In genomic region chr12:38316391-38317129, GRCh38 we compare ENCODE assay signal across 8 cellular contexts. TPM values are rescaled to one million over a fixed set of nuclear protein-coding genes. Genes with fewer than 3 reads are reported as not detected.
DNase-seq lines count a peak whose midpoint lies in the region; ATAC-seq and TF ChIP-seq lines count a peak whose summit lies in the region.

A gene with protein sequence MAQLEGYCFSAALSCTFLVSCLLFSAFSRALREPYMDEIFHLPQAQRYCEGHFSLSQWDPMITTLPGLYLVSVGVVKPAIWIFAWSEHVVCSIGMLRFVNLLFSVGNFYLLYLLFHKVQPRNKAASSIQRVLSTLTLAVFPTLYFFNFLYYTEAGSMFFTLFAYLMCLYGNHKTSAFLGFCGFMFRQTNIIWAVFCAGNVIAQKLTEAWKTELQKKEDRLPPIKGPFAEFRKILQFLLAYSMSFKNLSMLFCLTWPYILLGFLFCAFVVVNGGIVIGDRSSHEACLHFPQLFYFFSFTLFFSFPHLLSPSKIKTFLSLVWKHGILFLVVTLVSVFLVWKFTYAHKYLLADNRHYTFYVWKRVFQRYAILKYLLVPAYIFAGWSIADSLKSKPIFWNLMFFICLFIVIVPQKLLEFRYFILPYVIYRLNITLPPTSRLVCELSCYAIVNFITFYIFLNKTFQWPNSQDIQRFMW (plus strand): TSS chr12:38316774. CDS start chr12:38316894, 120 bp downstream.

- peak within 1 kb of the TSS; percentile 97 for H4K12ac ChIP-seq in trophoblast cell (ENCODE audit: low read depth, low read length)

- H3K9me2 ChIP-seq in SU-DHL-6 (replicated peaks; ENCODE audit: insufficient read depth, low read length) = no peaks in the 10 kb centered on the region

- TF ChIP-seq POLR2A in GM10847 (IDR thresholded peaks at IDR 0.05; ENCODE audit: extremely low read depth, insufficient read length) = peak; percentile 39

- H2AFZ ChIP-seq in SU-DHL-6 (ENCODE audit: low read depth, low read length, severe bottlenecking) (peak within 1 kb of the TSS; percentile 100), trophoblast cell (ENCODE audit: insufficient read depth, low read length, poor library complexity) (peak within 1 kb of the TSS; percentile 98)

- no peak within 1 kb of the TSS for H2AK5ac ChIP-seq in trophoblast cell (ENCODE audit: low read length)

- H3K79me2 ChIP-seq in SU-DHL-6 (ENCODE audit: insufficient read depth, low read length) (peaks cover 9% of the 10 kb centered on the region), trophoblast cell (ENCODE audit: control insufficient read depth, insufficient read depth, low read length, poor library complexity) (peaks cover 2% of the 10 kb centered on the region)

- H3K9me3 ChIP-seq in SU-DHL-6 (ENCODE audit: insufficient read depth, low read length) = no peaks in the 10 kb centered on the region
- no peaks in the 10 kb centered on the region for H3K9me3 ChIP-seq in trophoblast cell (ENCODE audit: insufficient read depth, low read depth, low read length)

- peak within 1 kb of the TSS; percentile 92 for H3K4me2 ChIP-seq in SU-DHL-6 (ENCODE audit: low read depth, low read length, poor library complexity, severe bottlenecking)
- peak within 1 kb of the TSS; percentile 71 for H3K4me2 ChIP-seq in trophoblast cell (ENCODE audit: low read length)

- peak within 1 kb of the TSS; percentile 80 for H4K91ac ChIP-seq in trophoblast cell (ENCODE audit: low read depth, low read length)

- peaks cover 4% of the 10 kb centered on the region for H3K36me3 Mint-ChIP-seq in type B pancreatic cell

- H4K8ac ChIP-seq in trophoblast cell (ENCODE audit: low read depth, low read length) = peak within 1 kb of the TSS; percentile 98

- H3K9ac ChIP-seq in SU-DHL-6 (ENCODE audit: low read length) = peak within 1 kb of the TSS; percentile 90
- H3K9ac ChIP-seq in trophoblast cell (ENCODE audit: low read length) = peak within 1 kb of the TSS; percentile 91

- H3K4ac ChIP-seq in trophoblast cell (ENCODE audit: low read depth, low read length) = peak within 1 kb of the TSS; percentile 58

- peaks cover 13% of the 10 kb centered on the region for H3K4me1 Mint-ChIP-seq in type B pancreatic cell (ENCODE audit: unreplicated experiment)

- H3K23ac ChIP-seq in trophoblast cell (ENCODE audit: low read length) = no peak within 1 kb of the TSS

- H3K27me3 ChIP-seq in SU-DHL-6 (ENCODE audit: low read length) (no peaks in the 10 kb centered on the region), trophoblast cell (ENCODE audit: insufficient read depth, low read length) (no peaks in the 10 kb centered on the region)

- H3F3A ChIP-seq in SU-DHL-6 (ENCODE audit: insufficient read depth) = no peaks in the 10 kb centered on the region

- peaks cover 4% of the 10 kb centered on the region for H3K79me1 ChIP-seq in trophoblast cell (ENCODE audit: low read length)

- peak within 1 kb of the TSS; percentile 96 for H3K4me3 Mint-ChIP-seq in type B pancreatic cell

- peak within 1 kb of the TSS; percentile 55 for H3K27ac ChIP-seq in SU-DHL-6 (ENCODE audit: low read depth, low read length)
- H3K27ac ChIP-seq in trophoblast cell (ENCODE audit: low read depth, low read length) = peak within 1 kb of the TSS; percentile 14

- WGBS in trophoblast cell (ENCODE audit: extremely low coverage, insufficient coverage, insufficient read length) = no CpG with 5 or more reads among the region's 42 CpGs

- intact Hi-C loops in Right ventricle myocardium superior (cut with DNase I) = loop anchor here (2.0 kb wide), 1 partner anchor 176 kb away; no protein-coding TSS in a partner anchor

- no peaks in the 10 kb centered on the region for H3K9me3 Mint-ChIP-seq in type B pancreatic cell

- peak within 1 kb of the TSS; percentile 94 for H3K27ac Mint-ChIP-seq in type B pancreatic cell

- no peaks in the 10 kb centered on the region for H4K20me1 ChIP-seq in SU-DHL-6 (ENCODE audit: low read depth, low read length)

- peak within 1 kb of the TSS; percentile 87 for H3K14ac ChIP-seq in trophoblast cell (ENCODE audit: low read length)

- H2BK12ac ChIP-seq in trophoblast cell (ENCODE audit: low read length) = no peak within 1 kb of the TSS

- peak within 1 kb of the TSS; percentile 79 for H3K4me3 ChIP-seq in SU-DHL-6 (ENCODE audit: insufficient read depth, low read length, poor library complexity, severe bottlenecking)
- peak within 1 kb of the TSS; percentile 76 for H3K4me3 ChIP-seq in trophoblast cell (ENCODE audit: low read depth, low read length)

- DNase-seq in NCI-H1048 (lab: John Stamatoyannopoulos, UW) (peak; percentile 57), Right ventricle myocardium superior (peak; percentile 93), trophoblast cell (peak; percentile 89 to 99), type B pancreatic cell (ENCODE audit: extremely low spot score, unreplicated experiment) (peak; percentile 95)
- peak; percentile 84 for DNase-seq in activated naive CD8-positive, alpha-beta T cell treated with anti-CD3 and anti-CD28 coated beads, Interleukin-2, amount 50 U/mL, for 16 hours (ENCODE audit: low read depth, low spot score)

- no peaks in the 10 kb centered on the region; the same call in 1 of the 2 replicates for H3K36me3 ChIP-seq in SU-DHL-6 (ENCODE audit: low read length)
- H3K36me3 ChIP-seq in trophoblast cell (ENCODE audit: control insufficient read depth in 1 of 2, insufficient read depth in 2 of 2, low read length in 2 of 2) = no peaks in the 10 kb centered on the region

- peak within 1 kb of the TSS; percentile 69 for H2BK5ac ChIP-seq in trophoblast cell (ENCODE audit: low read depth, low read length, poor library complexity)

- peak within 1 kb of the TSS; percentile 69 for H2BK120ac ChIP-seq in trophoblast cell (ENCODE audit: insufficient read depth, low read length, poor library complexity)

- no peak within 1 kb of the TSS for H3K18ac ChIP-seq in trophoblast cell (ENCODE audit: low read length)

- TF ChIP-seq CTCF in SU-DHL-6 (IDR thresholded peaks at IDR 0.05; ENCODE audit: insufficient read depth, low read length, poor library complexity, severe bottlenecking) (peak; percentile 36), type B pancreatic cell (conservative IDR thresholded peaks at IDR 0.05) (peak; percentile 81)

- ATAC-seq in HG02588 (IDR thresholded peaks at IDR 0.05; ENCODE audit: unreplicated experiment) = peak; percentile 100
- peak; percentile 100 for ATAC-seq in Right ventricle myocardium superior (ENCODE audit: poor library complexity)

- no peaks in the 10 kb centered on the region for H3K4me1 ChIP-seq in trophoblast cell (ENCODE audit: control insufficient read depth in 1 of 2, insufficient read depth in 2 of 2, low read length in 2 of 2)

- H3K27me3 Mint-ChIP-seq in type B pancreatic cell = no peaks in the 10 kb centered on the region

RNA-seq across cellular contexts. Expression of the gene that starts here (rescaled TPM):
- total RNA-seq in Right ventricle myocardium superior (4.2 TPM), type B pancreatic cell (ENCODE audit: low replicate concordance) (10.5 and 14.0 TPM in 2 replicates)
- 2.3 TPM in 2 replicates for polyA plus RNA-seq in trophoblast cell (2013)

Comparison
In these comparisons a context has a peak if more than half of its experiments do, and no peak if none do; other contexts are left out.
1. Peak in every context shown above with its lines: DNase-seq, ATAC-seq, H3K4me3 ChIP-seq and H3K27ac ChIP-seq.